17 cellular contexts compared by ENCODE assay signal in the genomic region with DNA sequence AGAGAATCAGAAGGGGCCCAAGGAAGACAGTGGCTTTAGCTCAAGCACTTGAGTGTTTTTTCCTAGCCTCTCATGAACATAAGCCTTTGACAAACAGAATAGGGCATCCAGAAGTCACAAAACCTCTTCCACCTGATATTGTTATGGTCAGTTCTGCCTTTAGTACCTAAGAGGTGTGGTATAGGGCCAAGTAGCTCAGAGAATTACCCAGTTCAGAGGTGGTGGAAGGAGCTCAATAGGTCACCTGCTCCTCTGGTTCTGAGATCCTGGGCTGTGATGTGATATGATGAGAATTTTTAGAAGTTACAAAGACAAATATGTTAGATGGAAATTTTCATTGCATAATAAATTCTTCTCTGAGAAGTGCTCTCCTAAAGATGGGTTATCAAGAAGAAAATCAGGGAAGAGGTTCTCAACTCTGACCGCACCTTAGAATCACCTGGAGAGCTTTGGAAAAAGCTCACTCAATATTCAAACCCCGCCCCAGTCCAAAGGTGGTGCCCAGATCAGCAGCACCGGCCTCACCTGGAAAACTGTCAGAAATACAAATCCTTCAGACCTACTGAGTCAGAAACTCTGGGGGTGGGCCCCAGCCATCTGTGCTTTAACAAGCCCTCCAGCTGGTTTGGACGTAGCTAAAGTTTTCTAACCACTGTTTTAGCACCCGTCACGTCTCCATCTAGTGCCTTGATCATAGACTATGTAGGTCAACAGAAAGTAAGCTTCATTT.
A peak's percentile ranks its signal among the peaks of the same experiment; 100 is the strongest.
DNase-seq lines count a peak whose midpoint lies in the region; ATAC-seq and TF ChIP-seq lines count a peak whose summit lies in the region.
"Had no signal": no experiment of that assay in that cellular context is flagged by ENCODE, and none has a peak within 500 bp of the region (broad histone marks: within the 10 kb centered on the region; RNA-seq: fewer than 3 reads in every experiment).

No MANE protein-coding gene starts in this region.

- no peak overlapping the region for H2BK120ac ChIP-seq in trophoblast cell (ENCODE audit: insufficient read depth, low read length, poor library complexity)

- no peaks in the 10 kb centered on the region for H3K79me2 ChIP-seq in trophoblast cell (ENCODE audit: control insufficient read depth, insufficient read depth, low read length, poor library complexity)

- no peak overlapping the region for H4K12ac ChIP-seq in trophoblast cell (ENCODE audit: low read depth, low read length)

- peaks cover 13% of the 10 kb centered on the region for H3K4me1 Mint-ChIP-seq in activated naive CD4-positive, alpha-beta T cell treated with anti-CD3 and anti-CD28 coated beads, Interleukin-2, amount 10 ng/mL, durations not matched to agents 7 days and 5 days
- peaks cover 0 to 11% of the 10 kb centered on the region in 2 donors for H3K4me1 Mint-ChIP-seq in natural killer cell treated with Interleukin-12 subunit alpha and Interleukin-12 subunit beta and Interleukin-15 and Interleukin-18, amount 100 ng/mL, for 72 hours (ENCODE audit: low read depth in 2 of 2)

- H3K27ac Mint-ChIP-seq in activated naive CD4-positive, alpha-beta T cell treated with anti-CD3 and anti-CD28 coated beads, Interleukin-2, amount 10 ng/mL, durations not matched to agents 7 days and 5 days: no peak overlapping the region
- H3K27ac Mint-ChIP-seq in natural killer cell treated with Interleukin-12 subunit alpha and Interleukin-12 subunit beta and Interleukin-15 and Interleukin-18, amount 100 ng/mL, for 72 hours: no peak overlapping the region

- no peak for TF ChIP-seq CTCF in prostate gland (IDR thresholded peaks at IDR 0.05)

- no peak overlapping the region for H3K18ac ChIP-seq in trophoblast cell (ENCODE audit: low read length)

- H3K36me3 Mint-ChIP-seq in activated naive CD4-positive, alpha-beta T cell treated with anti-CD3 and anti-CD28 coated beads, Interleukin-2, amount 10 ng/mL, durations not matched to agents 7 days and 5 days: peaks cover 1% of the 10 kb centered on the region
- no peaks in the 10 kb centered on the region for H3K36me3 Mint-ChIP-seq in natural killer cell treated with Interleukin-12 subunit alpha and Interleukin-12 subunit beta and Interleukin-15 and Interleukin-18, amount 100 ng/mL, for 72 hours
- H3K36me3 Mint-ChIP-seq: IgD-negative memory B cell had no signal

- H3K27ac ChIP-seq in prostate gland (peak overlapping the region; percentile 68 to 79), trophoblast cell (ENCODE audit: low read depth, low read length) (no peak overlapping the region)
- H3K27ac ChIP-seq: BLaER1 had no signal

- intact Hi-C loops in left colon (cut with DNase I, micrococcal nuclease): no loop called here
- intact Hi-C loops in prostate gland (cut with DNase I): loop anchor here (5.0 kb wide), 1 partner anchor 472 kb away; no protein-coding TSS in a partner anchor

- H3K4me3 Mint-ChIP-seq in activated naive CD4-positive, alpha-beta T cell treated with anti-CD3 and anti-CD28 coated beads, Interleukin-2, amount 10 ng/mL, durations not matched to agents 7 days and 5 days: no peak overlapping the region
- H3K4me3 Mint-ChIP-seq in natural killer cell treated with Interleukin-12 subunit alpha and Interleukin-12 subunit beta and Interleukin-15 and Interleukin-18, amount 100 ng/mL, for 72 hours: no peak overlapping the region

- H3K27me3 Mint-ChIP-seq in activated naive CD4-positive, alpha-beta T cell treated with anti-CD3 and anti-CD28 coated beads, Interleukin-2, amount 10 ng/mL, durations not matched to agents 7 days and 5 days: peaks cover 8% of the 10 kb centered on the region
- H3K27me3 Mint-ChIP-seq in natural killer cell treated with Interleukin-12 subunit alpha and Interleukin-12 subunit beta and Interleukin-15 and Interleukin-18, amount 100 ng/mL, for 72 hours: peaks cover 0 to 7% of the 10 kb centered on the region in 2 donors
- H3K27me3 Mint-ChIP-seq: IgD-negative memory B cell had no signal

- no peak overlapping the region for H3K4me2 ChIP-seq in trophoblast cell (ENCODE audit: low read length)
- H3K4me2 ChIP-seq: BLaER1 had no signal

- no peak for TF ChIP-seq POLR2A in prostate gland (IDR thresholded peaks at IDR 0.05)

- no peaks in the 10 kb centered on the region for H3K9me3 ChIP-seq in prostate gland
- peaks cover 4% of the 10 kb centered on the region for H3K9me3 ChIP-seq in trophoblast cell (ENCODE audit: insufficient read depth, low read depth, low read length)
- H3K9me3 ChIP-seq: BLaER1 had no signal

- no peak overlapping the region for H3K14ac ChIP-seq in trophoblast cell (ENCODE audit: low read length)

- no peak overlapping the region for H2AFZ ChIP-seq in trophoblast cell (ENCODE audit: insufficient read depth, low read length, poor library complexity)

- H3K36me3 ChIP-seq in prostate gland (no peaks in the 10 kb centered on the region), trophoblast cell (ENCODE audit: control insufficient read depth in 1 of 2, insufficient read depth in 2 of 2, low read length in 2 of 2) (no peaks in the 10 kb centered on the region)
- H3K36me3 ChIP-seq: BLaER1 had no signal

- H3K23ac ChIP-seq in trophoblast cell (ENCODE audit: low read length): no peak overlapping the region

- H3K9ac ChIP-seq in trophoblast cell (ENCODE audit: low read length): no peak overlapping the region
- H3K9ac ChIP-seq: BLaER1 had no signal

- no peak overlapping the region for H4K8ac ChIP-seq in trophoblast cell (ENCODE audit: low read depth, low read length)

- peak; percentile 57 for ATAC-seq in left colon
- no peak for ATAC-seq in natural killer cell treated with Interleukin-12 subunit alpha and Interleukin-12 subunit beta and Interleukin-15 and Interleukin-18, amount 100 ng/mL, for 72 hours
- ATAC-seq: SK-N-SH treated with all-trans-retinoic acid at 6 μM for 48 hours had no signal

- 59% methylated on average over 6 of the region's 6 CpGs for WGBS in prostate gland
- no CpG with 5 or more reads among the region's 6 CpGs for WGBS in trophoblast cell (ENCODE audit: extremely low coverage, insufficient coverage, insufficient read length)

- H3K79me1 ChIP-seq in trophoblast cell (ENCODE audit: low read length): no peaks in the 10 kb centered on the region

- H3K4me3 ChIP-seq in prostate gland: no peak overlapping the region
- H3K4me3 ChIP-seq in trophoblast cell (ENCODE audit: low read depth, low read length): no peak overlapping the region
- H3K4me3 ChIP-seq: BLaER1 had no signal

- H3K27me3 ChIP-seq in prostate gland (replicated peaks; ENCODE audit: insufficient read depth) (no peaks in the 10 kb centered on the region), trophoblast cell (ENCODE audit: insufficient read depth, low read length) (no peaks in the 10 kb centered on the region)
- H3K27me3 ChIP-seq: BLaER1 had no signal

- no peak overlapping the region for H3K4ac ChIP-seq in trophoblast cell (ENCODE audit: low read depth, low read length)

- peak; percentile 20 for DNase-seq in DMS 273 (lab: John Stamatoyannopoulos, UW; ENCODE audit: unreplicated experiment)
- DNase-seq in DMS 273 treated with DMSO at 0.1 percent for 48 hours (lab: John Stamatoyannopoulos, UW): no peak
- peak; percentile 87 to 89 for DNase-seq in left colon
- no peak for DNase-seq in prostate gland (ENCODE audit: low spot score)
- no peak for DNase-seq in activated naive CD4-positive, alpha-beta T cell treated with anti-CD3 and anti-CD28 coated beads, Interleukin-2, amount 10 ng/mL, durations not matched to agents 7 days and 5 days
- no peak for DNase-seq in natural killer cell treated with Interleukin-12 subunit alpha and Interleukin-12 subunit beta and Interleukin-15 and Interleukin-18, amount 100 ng/mL, for 72 hours (ENCODE audit: low spot score)
- DNase-seq in trophoblast cell: no peak
- DNase-seq in activated CD8-positive, alpha-beta memory T cell treated with anti-CD3 and anti-CD28 coated beads, Interleukin-2, amount 50 U/mL, for 48 hours: no peak
- DNase-seq: 8988T, H7, NCI-H187 treated with DMSO at 0.1 percent for 48 hours, NCI-H2171, NCI-H69, SHP77 treated with DMSO at 0.1 percent for 48 hours had no signal

- H2AK5ac ChIP-seq in trophoblast cell (ENCODE audit: low read length): no peak overlapping the region

- no peak overlapping the region for H2BK5ac ChIP-seq in trophoblast cell (ENCODE audit: low read depth, low read length, poor library complexity)

- CTCF ChIA-PET in activated naive CD4-positive, alpha-beta T cell treated with anti-CD3 and anti-CD28 coated beads, Interleukin-2, amount 10 ng/mL, durations not matched to agents 7 days and 5 days (lab: Charles Lee): interaction anchor here (0.7 to 1.7 kb wide), 3 partner anchors 138 to 470 kb away, joined by 3 to 5 read pairs (median 3); no protein-coding TSS in a partner anchor

- H4K91ac ChIP-seq in trophoblast cell (ENCODE audit: low read depth, low read length): no peak overlapping the region

- H3K9me3 Mint-ChIP-seq in activated naive CD4-positive, alpha-beta T cell treated with anti-CD3 and anti-CD28 coated beads, Interleukin-2, amount 10 ng/mL, durations not matched to agents 7 days and 5 days: no peaks in the 10 kb centered on the region
- no peaks in the 10 kb centered on the region for H3K9me3 Mint-ChIP-seq in natural killer cell treated with Interleukin-12 subunit alpha and Interleukin-12 subunit beta and Interleukin-15 and Interleukin-18, amount 100 ng/mL, for 72 hours
- H3K9me3 Mint-ChIP-seq: IgD-negative memory B cell had no signal

- H3K4me1 ChIP-seq in prostate gland (replicated peaks): peaks cover 40% of the 10 kb centered on the region
- H3K4me1 ChIP-seq in trophoblast cell (ENCODE audit: control insufficient read depth in 1 of 2, insufficient read depth in 2 of 2, low read length in 2 of 2): peaks cover 5% of the 10 kb centered on the region in 2 experiments

- H2BK12ac ChIP-seq in trophoblast cell (ENCODE audit: low read length): no peak overlapping the region

Comparison
In these comparisons a context has a peak if more than half of its experiments do, and no peak if none do; other contexts are left out.
1. DNase-seq: peak in DMS 273 (single experiment) and left colon (2 of 2); none in DMS 273 treated with DMSO at 0.1 percent for 48 hours (single experiment), prostate gland (single experiment), activated naive CD4-positive, alpha-beta T cell treated with anti-CD3 and anti-CD28 coated beads, Interleukin-2, amount 10 ng/mL, durations not matched to agents 7 days and 5 days (single experiment), natural killer cell treated with Interleukin-12 subunit alpha and Interleukin-12 subunit beta and Interleukin-15 and Interleukin-18, amount 100 ng/mL, for 72 hours (single experiment), trophoblast cell (0 of 2) and activated CD8-positive, alpha-beta memory T cell treated with anti-CD3 and anti-CD28 coated beads, Interleukin-2, amount 50 U/mL, for 48 hours (single experiment).